In genomic region chr15:84108725-84109124, GRCh38 we compare ENCODE assay signal across 14 cellular contexts.
DNase-seq lines count a peak whose midpoint lies in the region; ATAC-seq and TF ChIP-seq lines count a peak whose summit lies in the region.
"Had no signal": no experiment of that assay in that cellular context is flagged by ENCODE, and none has a peak within 500 bp of the region (broad histone marks: within the 10 kb centered on the region; RNA-seq: fewer than 3 reads in every experiment).

No MANE protein-coding gene starts in this region.

- ATAC-seq in HG03095 (IDR thresholded peaks at IDR 0.05; ENCODE audit: unreplicated experiment) (no peak), T-cell (replicated peaks in 1 of 4) (no peak), HG02938 (IDR thresholded peaks at IDR 0.05; ENCODE audit: unreplicated experiment) (no peak), GM19023 (IDR thresholded peaks at IDR 0.05; ENCODE audit: unreplicated experiment) (no peak)
- ATAC-seq: activated CD8-positive, alpha-beta T cell treated with anti-CD3 and anti-CD28 coated beads, Interleukin-2, amount 10 ng/mL, durations not matched to agents 7 days and 5 days; gastrocnemius medialis; right cardiac atrium had no signal

- no peaks in the 10 kb centered on the region for H3K27me3 ChIP-seq in BJ (ENCODE audit: control insufficient read depth, insufficient read depth, low read length)
- H3K27me3 ChIP-seq: gastrocnemius medialis had no signal

- no peaks in the 10 kb centered on the region for H3K36me3 ChIP-seq in BJ (ENCODE audit: control insufficient read depth, insufficient read depth, low read length)
- H3K36me3 ChIP-seq: gastrocnemius medialis had no signal

- H3K9me3 Mint-ChIP-seq in brain (peaks cover 0 to 2% (median 0%) of the 10 kb centered on the region in 5 experiments), T-cell (no peaks in the 10 kb centered on the region)

- H3K4me1 Mint-ChIP-seq in brain (peaks cover 12% of the 10 kb centered on the region), T-cell (no peaks in the 10 kb centered on the region)

- DNase-seq in BJ (ENCODE audit: low read depth) (no peak), LHCN-M2 (ENCODE audit: low read depth) (peak; percentile 4), left kidney (ENCODE audit: low read depth, low spot score) (peak; percentile 11), T-cell (no peak)
- DNase-seq: activated CD8-positive, alpha-beta T cell treated with anti-CD3 and anti-CD28 coated beads, Interleukin-2, amount 10 ng/mL, durations not matched to agents 7 days and 5 days; gastrocnemius medialis; MV-4-11; NCI-H226; right cardiac atrium had no signal

- POLR2A ChIA-PET in BJ (lab: Charles Lee) (no interaction called here), T-cell (lab: Charles Lee) (no interaction called here)

- CTCF ChIA-PET in BJ (lab: Yijun Ruan, JAX) (no interaction called here), T-cell (lab: Charles Lee) (no interaction called here)

- H3K4me3 ChIP-seq in BJ (ENCODE audit: low read depth, low read length): no peak overlapping the region
- H3K4me3 ChIP-seq: gastrocnemius medialis had no signal

- H3K4me3 Mint-ChIP-seq in brain (no peak overlapping the region), T-cell (no peak overlapping the region)
- H3K4me3 Mint-ChIP-seq: activated CD8-positive, alpha-beta T cell treated with anti-CD3 and anti-CD28 coated beads, Interleukin-2, amount 10 ng/mL, durations not matched to agents 7 days and 5 days; CD14-positive monocyte had no signal

- H3K27me3 Mint-ChIP-seq in brain: no peaks in the 10 kb centered on the region
- peaks cover 3 to 12% of the 10 kb centered on the region in 2 donors for H3K27me3 Mint-ChIP-seq in T-cell

- no peak overlapping the region for H3K27ac Mint-ChIP-seq in brain
- H3K27ac Mint-ChIP-seq in T-cell: no peak overlapping the region
- H3K27ac Mint-ChIP-seq: activated CD8-positive, alpha-beta T cell treated with anti-CD3 and anti-CD28 coated beads, Interleukin-2, amount 10 ng/mL, durations not matched to agents 7 days and 5 days; CD14-positive monocyte had no signal

- H3K36me3 Mint-ChIP-seq in brain: no peaks in the 10 kb centered on the region
- no peaks in the 10 kb centered on the region for H3K36me3 Mint-ChIP-seq in T-cell
- H3K36me3 Mint-ChIP-seq: CD14-positive monocyte had no signal

- TF ChIP-seq CTCF in BJ (IDR thresholded peaks at IDR 0.05; ENCODE audit: insufficient read depth, low read depth, low read length) (0 out of 2 replicates have a peak, but pooled peaks have one; percentile 6), brain (conservative IDR thresholded peaks at IDR 0.05) (peak; percentile 36 to 38)

Comparison
In these comparisons a context has a peak if more than half of its experiments do, and no peak if none do; other contexts are left out.
1. DNase-seq: peak in LHCN-M2 (single experiment) and left kidney (single experiment); none in BJ (single experiment) and T-cell (0 of 34).